In the genomic region with DNA sequence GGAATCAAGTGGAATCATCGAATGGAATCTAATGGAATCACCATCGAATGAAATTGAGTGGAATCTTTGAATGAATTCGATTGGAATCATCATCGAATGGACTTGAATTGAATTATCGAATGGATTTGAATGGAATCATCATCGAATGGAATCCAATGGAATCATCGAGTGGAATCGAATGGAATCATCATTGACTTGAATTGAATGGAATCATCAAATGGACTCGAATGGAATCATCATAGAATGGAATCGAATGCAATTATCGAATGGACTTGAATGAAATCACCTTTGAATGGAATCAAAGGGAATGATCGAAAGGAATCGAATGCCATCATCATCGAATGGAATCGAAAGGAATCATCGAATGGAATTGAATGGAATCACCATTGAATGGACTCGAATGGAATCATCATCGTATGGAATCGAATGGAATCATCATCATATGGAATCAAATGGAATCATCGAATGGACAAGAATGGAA, we compare ENCODE assay signal across 8 cellular contexts.
DNase-seq lines count a peak whose midpoint lies in the region.
"Not testable (repeated sequence)": the region's sequence is repeated elsewhere in the genome, so short reads cannot be mapped to it uniquely, and the experiment has no call there.

No MANE protein-coding gene starts in this region.

- not testable (repeated sequence) for H3K79me1 ChIP-seq in trophoblast cell (ENCODE audit: low read length)

- H3K27me3 Mint-ChIP-seq in T-helper 2 cell treated with Interferon-gamma antibody and Interleukin-4, amounts not matched to agents 5 μg/mL and 100 μg/mL, for 36 hours (ENCODE audit: low read depth); activated T-helper 2 cell treated with anti-CD3 and anti-CD28 coated beads, Interferon-gamma antibody, Interleukin-2, Interleukin-4, amounts not matched to agents 10 μg/mL and 5 μg/mL and 100 μg/mL, durations not matched to agents 14 hours and 24 hours and 36 hours (ENCODE audit: low read depth): not testable (repeated sequence)

- not testable (repeated sequence) for H3K4me3 Mint-ChIP-seq in T-helper 2 cell treated with Interferon-gamma antibody and Interleukin-4, amounts not matched to agents 5 μg/mL and 100 μg/mL, for 36 hours; activated T-helper 2 cell treated with anti-CD3 and anti-CD28 coated beads, Interferon-gamma antibody, Interleukin-2, Interleukin-4, amounts not matched to agents 10 μg/mL and 5 μg/mL and 100 μg/mL, durations not matched to agents 14 hours and 24 hours and 36 hours (ENCODE audit: low read depth)

- not testable (repeated sequence) for H3K4ac ChIP-seq in trophoblast cell (ENCODE audit: low read depth, low read length)

- not testable (repeated sequence) for H2BK5ac ChIP-seq in trophoblast cell (ENCODE audit: low read depth, low read length, poor library complexity)

- H3K36me3 ChIP-seq in effector memory CD4-positive, alpha-beta T cell (ENCODE audit: control insufficient read depth, insufficient read depth, low read length); trophoblast cell (ENCODE audit: control insufficient read depth in 1 of 2, insufficient read depth in 2 of 2, low read length in 2 of 2): not testable (repeated sequence)

- not testable (repeated sequence) for H3K4me1 Mint-ChIP-seq in T-helper 2 cell treated with Interferon-gamma antibody and Interleukin-4, amounts not matched to agents 5 μg/mL and 100 μg/mL, for 36 hours (ENCODE audit: low read depth); activated T-helper 2 cell treated with anti-CD3 and anti-CD28 coated beads, Interferon-gamma antibody, Interleukin-2, Interleukin-4, amounts not matched to agents 10 μg/mL and 5 μg/mL and 100 μg/mL, durations not matched to agents 14 hours and 24 hours and 36 hours (ENCODE audit: low read depth)

- not testable (repeated sequence) for H3K9ac ChIP-seq in trophoblast cell (ENCODE audit: low read length)

- H4K8ac ChIP-seq in trophoblast cell (ENCODE audit: low read depth, low read length) = not testable (repeated sequence)

- not testable (repeated sequence) for H3K27ac ChIP-seq in effector memory CD4-positive, alpha-beta T cell (ENCODE audit: insufficient read depth, low read length, poor library complexity, severe bottlenecking); trophoblast cell (ENCODE audit: low read depth, low read length)

- H3K27me3 ChIP-seq in effector memory CD4-positive, alpha-beta T cell (replicated peaks; ENCODE audit: control insufficient read depth, insufficient read depth, low read length, poor library complexity, severe bottlenecking); trophoblast cell (ENCODE audit: insufficient read depth, low read length): not testable (repeated sequence)

- DNase-seq in Ammon's horn (ENCODE audit: low spot score) = peak; percentile 98
- peak; percentile 67 for DNase-seq in HS-5 (ENCODE audit: low read depth)
- peak; percentile 99 for DNase-seq in T-helper 2 cell treated with Interferon-gamma antibody and Interleukin-4, amounts not matched to agents 5 μg/mL and 100 μg/mL, for 36 hours (ENCODE audit: low spot score)
- peak; percentile 88 for DNase-seq in activated T-helper 2 cell treated with anti-CD3 and anti-CD28 coated beads, Interferon-gamma antibody, Interleukin-2, Interleukin-4, amounts not matched to agents 10 μg/mL and 5 μg/mL and 100 μg/mL, durations not matched to agents 14 hours and 24 hours and 36 hours (ENCODE audit: low spot score)
- DNase-seq in effector memory CD4-positive, alpha-beta T cell = peak; percentile 20 to 25 (median 21)
- peak; percentile 90 for DNase-seq in iris pigment epithelial cell (ENCODE audit: low read depth)
- DNase-seq in trophoblast cell = peak; percentile 35 to 96
- peak; percentile 61 for DNase-seq in stimulated activated CD8-positive, alpha-beta memory T cell treated with anti-CD3 and anti-CD28 coated beads, Interleukin-15, amount 100 ng/mL, for 24 hours (ENCODE audit: low read depth)

- 100% methylated on average over 2 of the region's 20 CpGs for WGBS in trophoblast cell (ENCODE audit: extremely low coverage, insufficient coverage, insufficient read length)

- H4K91ac ChIP-seq in trophoblast cell (ENCODE audit: low read depth, low read length) = not testable (repeated sequence)

- not testable (repeated sequence) for H3K9me3 ChIP-seq in effector memory CD4-positive, alpha-beta T cell (ENCODE audit: control insufficient read depth, low read length); trophoblast cell (ENCODE audit: insufficient read depth, low read depth, low read length)

- H3K4me2 ChIP-seq in trophoblast cell (ENCODE audit: low read length) = not testable (repeated sequence)

- not testable (repeated sequence) for H2AK5ac ChIP-seq in trophoblast cell (ENCODE audit: low read length)

- H2BK120ac ChIP-seq in trophoblast cell (ENCODE audit: insufficient read depth, low read length, poor library complexity) = not testable (repeated sequence)

- H3K79me2 ChIP-seq in trophoblast cell (ENCODE audit: control insufficient read depth, insufficient read depth, low read length, poor library complexity) = not testable (repeated sequence)

- H3K18ac ChIP-seq in trophoblast cell (ENCODE audit: low read length) = not testable (repeated sequence)

- H3K36me3 Mint-ChIP-seq in T-helper 2 cell treated with Interferon-gamma antibody and Interleukin-4, amounts not matched to agents 5 μg/mL and 100 μg/mL, for 36 hours (ENCODE audit: low read depth); activated T-helper 2 cell treated with anti-CD3 and anti-CD28 coated beads, Interferon-gamma antibody, Interleukin-2, Interleukin-4, amounts not matched to agents 10 μg/mL and 5 μg/mL and 100 μg/mL, durations not matched to agents 14 hours and 24 hours and 36 hours (ENCODE audit: low read depth): not testable (repeated sequence)

- H2BK12ac ChIP-seq in trophoblast cell (ENCODE audit: low read length) = not testable (repeated sequence)

- not testable (repeated sequence) for H3K23ac ChIP-seq in trophoblast cell (ENCODE audit: low read length)

- H3K4me3 ChIP-seq in effector memory CD4-positive, alpha-beta T cell (ENCODE audit: insufficient read depth, low read depth, low read length, poor library complexity, severe bottlenecking); trophoblast cell (ENCODE audit: low read depth, low read length): not testable (repeated sequence)

- not testable (repeated sequence) for H3K4me1 ChIP-seq in effector memory CD4-positive, alpha-beta T cell (ENCODE audit: control insufficient read depth, insufficient read depth, low read length, poor library complexity, severe bottlenecking); trophoblast cell (ENCODE audit: control insufficient read depth in 1 of 2, insufficient read depth in 2 of 2, low read length in 2 of 2)

- peaks cover 16% of the 10 kb centered on the region for H3K9me3 Mint-ChIP-seq in T-helper 2 cell treated with Interferon-gamma antibody and Interleukin-4, amounts not matched to agents 5 μg/mL and 100 μg/mL, for 36 hours
- peaks cover 18% of the 10 kb centered on the region for H3K9me3 Mint-ChIP-seq in activated T-helper 2 cell treated with anti-CD3 and anti-CD28 coated beads, Interferon-gamma antibody, Interleukin-2, Interleukin-4, amounts not matched to agents 10 μg/mL and 5 μg/mL and 100 μg/mL, durations not matched to agents 14 hours and 24 hours and 36 hours

- H3K14ac ChIP-seq in trophoblast cell (ENCODE audit: low read length) = not testable (repeated sequence)

- H4K12ac ChIP-seq in trophoblast cell (ENCODE audit: low read depth, low read length) = not testable (repeated sequence)

- intact Hi-C loops in activated T-helper 2 cell treated with anti-CD3 and anti-CD28 coated beads, Interferon-gamma antibody, Interleukin-2, Interleukin-4, amounts not matched to agents 10 μg/mL and 5 μg/mL and 100 μg/mL, durations not matched to agents 14 hours and 24 hours and 36 hours (cut with micrococcal nuclease) = not testable (repeated sequence)

- not testable (repeated sequence) for H3K27ac Mint-ChIP-seq in T-helper 2 cell treated with Interferon-gamma antibody and Interleukin-4, amounts not matched to agents 5 μg/mL and 100 μg/mL, for 36 hours; activated T-helper 2 cell treated with anti-CD3 and anti-CD28 coated beads, Interferon-gamma antibody, Interleukin-2, Interleukin-4, amounts not matched to agents 10 μg/mL and 5 μg/mL and 100 μg/mL, durations not matched to agents 14 hours and 24 hours and 36 hours

- H2AFZ ChIP-seq in trophoblast cell (ENCODE audit: insufficient read depth, low read length, poor library complexity) = not testable (repeated sequence)

Comparison
In these comparisons a context has a peak if more than half of its experiments do, and no peak if none do; other contexts are left out.
1. DNase-seq: peak in every context shown above with its lines; median percentile 99 in T-helper 2 cell treated with Interferon-gamma antibody and Interleukin-4, amounts not matched to agents 5 μg/mL and 100 μg/mL, for 36 hours; 98 in Ammon's horn; 90 in iris pigment epithelial cell; 88 in activated T-helper 2 cell treated with anti-CD3 and anti-CD28 coated beads, Interferon-gamma antibody, Interleukin-2, Interleukin-4, amounts not matched to agents 10 μg/mL and 5 μg/mL and 100 μg/mL, durations not matched to agents 14 hours and 24 hours and 36 hours; 67 in HS-5; 66 in trophoblast cell; 61 in stimulated activated CD8-positive, alpha-beta memory T cell treated with anti-CD3 and anti-CD28 coated beads, Interleukin-15, amount 100 ng/mL, for 24 hours; 21 in effector memory CD4-positive, alpha-beta T cell.